In the genomic region with DNA sequence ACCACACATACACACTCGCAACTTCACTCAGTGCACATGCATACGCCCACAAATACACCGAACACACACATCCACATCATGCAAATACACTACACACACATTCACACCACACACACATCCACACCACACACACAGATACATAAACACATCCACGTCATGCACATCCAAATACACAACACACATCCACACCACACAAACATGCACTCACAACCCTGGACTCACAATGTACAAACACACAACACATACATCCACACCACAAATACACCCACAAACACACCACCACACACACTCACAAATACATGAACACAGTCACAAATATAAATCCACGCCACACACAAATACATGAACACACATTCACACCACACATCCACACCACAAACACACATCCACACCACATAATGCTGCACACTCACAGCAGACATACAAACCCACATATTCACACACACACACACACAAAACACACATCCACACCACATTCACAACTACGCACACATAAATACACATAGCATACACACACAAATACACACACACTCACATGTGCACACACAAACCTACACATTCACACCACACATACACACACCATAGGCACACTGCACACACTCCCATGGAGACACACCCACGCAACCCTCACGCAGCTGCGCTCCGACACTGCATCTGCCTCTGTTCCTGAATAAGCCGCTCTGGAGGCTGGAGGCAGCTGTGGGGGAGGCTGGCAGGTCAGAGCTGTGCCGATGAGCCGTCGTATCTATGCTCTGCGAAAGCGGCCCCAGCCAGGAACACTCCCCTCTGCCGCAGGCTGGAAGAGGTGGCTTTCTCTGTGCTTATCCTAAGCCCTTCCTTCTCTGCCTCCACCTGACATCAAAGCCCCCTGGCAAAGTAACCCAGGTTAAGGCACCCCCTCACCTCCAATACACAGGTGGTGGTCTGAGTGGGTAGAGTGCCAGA, we compare ENCODE assay signal across 1 cellular context.
TF ChIP-seq lines count a peak whose summit lies in the region.

No MANE protein-coding gene starts in this region.

TF ChIP-seq in IMR-90, 13 proteins besides CTCF, POLR2A, EP300 and RAD21:
- TF ChIP-seq RFX5 (IDR thresholded peaks at IDR 0.05; ENCODE audit: low read depth, low read length) (no peak), SMC3 (IDR thresholded peaks at IDR 0.05; ENCODE audit: low read depth, low read length) (no peak), MAZ (IDR thresholded peaks at IDR 0.05; ENCODE audit: borderline replicate concordance, low read depth, low read length) (no peak), MAFK (IDR thresholded peaks at IDR 0.05; ENCODE audit: low read depth, low read length) (no peak), NFE2L2 (IDR thresholded peaks at IDR 0.05; ENCODE audit: low read depth, low read length) (no peak), CHD1 (IDR thresholded peaks at IDR 0.05; ENCODE audit: low read depth, low read length) (no peak), RCOR1 (IDR thresholded peaks at IDR 0.05; ENCODE audit: insufficient replicate concordance, low read length) (no peak), FOS (IDR thresholded peaks at IDR 0.05; ENCODE audit: low read depth, low read length) (no peak), CEBPB (IDR thresholded peaks at IDR 0.05; ENCODE audit: low read depth, low read length) (no peak), BHLHE40 (IDR thresholded peaks at IDR 0.05; ENCODE audit: low read depth, low read length) (no peak), MXI1 (IDR thresholded peaks at IDR 0.05; ENCODE audit: borderline replicate concordance, low read depth, low read length) (no peak)
- TF ChIP-seq, protein P1, sequence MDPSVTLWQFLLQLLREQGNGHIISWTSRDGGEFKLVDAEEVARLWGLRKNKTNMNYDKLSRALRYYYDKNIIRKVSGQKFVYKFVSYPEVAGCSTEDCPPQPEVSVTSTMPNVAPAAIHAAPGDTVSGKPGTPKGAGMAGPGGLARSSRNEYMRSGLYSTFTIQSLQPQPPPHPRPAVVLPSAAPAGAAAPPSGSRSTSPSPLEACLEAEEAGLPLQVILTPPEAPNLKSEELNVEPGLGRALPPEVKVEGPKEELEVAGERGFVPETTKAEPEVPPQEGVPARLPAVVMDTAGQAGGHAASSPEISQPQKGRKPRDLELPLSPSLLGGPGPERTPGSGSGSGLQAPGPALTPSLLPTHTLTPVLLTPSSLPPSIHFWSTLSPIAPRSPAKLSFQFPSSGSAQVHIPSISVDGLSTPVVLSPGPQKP (IDR thresholded peaks at IDR 0.05; ENCODE audit: borderline replicate concordance, low read depth, low read length), result no peak
- TF ChIP-seq, protein P2, sequence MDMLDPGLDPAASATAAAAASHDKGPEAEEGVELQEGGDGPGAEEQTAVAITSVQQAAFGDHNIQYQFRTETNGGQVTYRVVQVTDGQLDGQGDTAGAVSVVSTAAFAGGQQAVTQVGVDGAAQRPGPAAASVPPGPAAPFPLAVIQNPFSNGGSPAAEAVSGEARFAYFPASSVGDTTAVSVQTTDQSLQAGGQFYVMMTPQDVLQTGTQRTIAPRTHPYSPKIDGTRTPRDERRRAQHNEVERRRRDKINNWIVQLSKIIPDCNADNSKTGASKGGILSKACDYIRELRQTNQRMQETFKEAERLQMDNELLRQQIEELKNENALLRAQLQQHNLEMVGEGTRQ (IDR thresholded peaks at IDR 0.05; ENCODE audit: low read depth, low read length), result no peak
TF ChIP-seq in IMR-90: peak in this region for 0.
